23 cellular contexts compared by ENCODE assay signal in the genomic region with DNA sequence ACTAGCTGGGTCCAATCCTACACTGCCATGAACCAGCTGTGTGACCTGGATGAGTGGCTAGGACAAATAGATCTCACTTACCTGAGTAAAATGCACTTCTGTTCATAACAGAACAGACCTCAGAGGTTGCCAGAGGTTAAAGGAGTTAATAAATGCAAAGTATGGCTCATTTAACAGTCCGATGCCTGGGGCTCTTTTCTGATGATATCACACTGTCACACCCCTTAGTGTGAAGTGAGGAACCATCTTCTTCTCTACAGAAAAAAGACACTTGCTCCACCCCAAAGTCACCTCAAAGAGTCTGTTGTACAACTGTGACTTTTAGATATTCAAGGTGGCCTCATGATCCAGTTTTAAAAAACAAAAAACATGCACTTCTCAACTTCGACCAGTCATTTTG.
DNase-seq lines count a peak whose midpoint lies in the region; ATAC-seq and TF ChIP-seq lines count a peak whose summit lies in the region.
"Had no signal": no experiment of that assay in that cellular context is flagged by ENCODE, and none has a peak within 500 bp of the region (broad histone marks: within the 10 kb centered on the region; RNA-seq: fewer than 3 reads in every experiment).

No MANE protein-coding gene starts in this region.

- H3K4me2 ChIP-seq in MM.1S (ENCODE audit: low read depth, low read length): no peak overlapping the region
- H3K4me2 ChIP-seq: A549 had no signal

- no peak overlapping the region for H2AFZ ChIP-seq in MM.1S (ENCODE audit: low read length)

- no peaks in the 10 kb centered on the region for H3K27me3 Mint-ChIP-seq in central memory CD8-positive, alpha-beta T cell
- H3K27me3 Mint-ChIP-seq in naive thymus-derived CD4-positive, alpha-beta T cell: no peaks in the 10 kb centered on the region
- H3K27me3 Mint-ChIP-seq: CD4-positive, alpha-beta T cell had no signal

- H3F3A ChIP-seq in MM.1S (ENCODE audit: insufficient read depth, low read length): peaks cover 12% of the 10 kb centered on the region

- no peaks in the 10 kb centered on the region for H4K20me1 ChIP-seq in MM.1S (ENCODE audit: insufficient read depth, low read length)

- H3K9ac ChIP-seq in MM.1S (ENCODE audit: low read length): no peak overlapping the region

- TF ChIP-seq CTCF in MM.1S (IDR thresholded peaks at IDR 0.05; ENCODE audit: low read length): no peak
- TF ChIP-seq CTCF in GM13976 (IDR thresholded peaks at IDR 0.05; ENCODE audit: borderline replicate concordance, control extremely low read depth, extremely low read depth, insufficient read depth, missing control alignments): no peak

- POLR2A ChIA-PET in naive thymus-derived CD4-positive, alpha-beta T cell (lab: Charles Lee): no interaction called here

- H3K9me3 Mint-ChIP-seq in central memory CD8-positive, alpha-beta T cell: no peaks in the 10 kb centered on the region
- no peaks in the 10 kb centered on the region for H3K9me3 Mint-ChIP-seq in naive thymus-derived CD4-positive, alpha-beta T cell
- H3K9me3 Mint-ChIP-seq: CD4-positive, alpha-beta T cell; HFFc6 had no signal

- DNase-seq in Caki2 (ENCODE audit: low read depth) (peak; percentile 28), NCI-H69 (lab: John Stamatoyannopoulos, UW) (peak; percentile 31), MM.1S (no peak), germinal center (ENCODE audit: low spot score) (no peak), HPDE6-E6E7 (ENCODE audit: extremely low spot score) (no peak), GM13976 (ENCODE audit: low spot score) (no peak)
- DNase-seq in central memory CD8-positive, alpha-beta T cell (ENCODE audit: low spot score in 2 of 2): no peak
- no peak for DNase-seq in naive thymus-derived CD4-positive, alpha-beta T cell
- DNase-seq: AML-193; Caco-2; CD4-positive, alpha-beta T cell; DMS79 treated with DMSO at 0.1 percent for 48 hours; GF-D8; GOT3; H7; HFFc6; IMR-90; KBM-7 had no signal

- in situ Hi-C loops in Caki2 (cut with HindIII; ENCODE audit: low pct_unique_long_range_greater_than_20kb, low sequenced_read_pairs): no loop called here
- in situ Hi-C loops in GM13976 (cut with MboI; ENCODE audit: low sequenced_read_pairs, unreplicated experiment): no loop called here

- no peaks in the 10 kb centered on the region for H3K9me3 ChIP-seq in naive thymus-derived CD4-positive, alpha-beta T cell (ENCODE audit: control insufficient read depth in 2 of 3, low read length in 3 of 3)
- H3K9me3 ChIP-seq in MM.1S (replicated peaks; ENCODE audit: insufficient read depth, low read length): no peaks in the 10 kb centered on the region
- H3K9me3 ChIP-seq: Caco-2 had no signal

- H3K4me1 ChIP-seq in naive thymus-derived CD4-positive, alpha-beta T cell (ENCODE audit: control insufficient read depth in 2 of 2, insufficient read depth in 2 of 2, low read length in 2 of 2): no peaks in the 10 kb centered on the region
- H3K4me1 ChIP-seq in MM.1S (ENCODE audit: low read length): peaks cover 12% of the 10 kb centered on the region
- H3K4me1 ChIP-seq: A549, Caco-2 had no signal

- peak; percentile 28 for ATAC-seq in central memory CD8-positive, alpha-beta T cell (replicated peaks; ENCODE audit: extremely low read depth, poor library complexity, severe bottlenecking)
- ATAC-seq in naive thymus-derived CD4-positive, alpha-beta T cell: peak; percentile 38
- ATAC-seq: A549, HCT116 had no signal

- no peak overlapping the region for H3K27ac ChIP-seq in naive thymus-derived CD4-positive, alpha-beta T cell (ENCODE audit: low read depth, low read length)
- H3K27ac ChIP-seq in MM.1S (ENCODE audit: low read length): no peak overlapping the region
- H3K27ac ChIP-seq: 22Rv1, A549, C4-2B, HL-60 had no signal

- H3K36me3 Mint-ChIP-seq in central memory CD8-positive, alpha-beta T cell (ENCODE audit: insufficient read depth): peaks cover 7% of the 10 kb centered on the region
- H3K36me3 Mint-ChIP-seq in naive thymus-derived CD4-positive, alpha-beta T cell: no peaks in the 10 kb centered on the region

- H3K27ac Mint-ChIP-seq in central memory CD8-positive, alpha-beta T cell (ENCODE audit: low read depth): no peak overlapping the region
- H3K27ac Mint-ChIP-seq in naive thymus-derived CD4-positive, alpha-beta T cell: no peak overlapping the region
- H3K27ac Mint-ChIP-seq: CD4-positive, alpha-beta T cell; HFFc6 had no signal

- CTCF ChIA-PET in naive thymus-derived CD4-positive, alpha-beta T cell (lab: Charles Lee): no interaction called here

- intact Hi-C loops in naive thymus-derived CD4-positive, alpha-beta T cell (cut with micrococcal nuclease): no loop called here

- H3K4me1 Mint-ChIP-seq in central memory CD8-positive, alpha-beta T cell: no peaks in the 10 kb centered on the region
- peaks cover 0 to 1% (median 0%) of the 10 kb centered on the region in 7 donors for H3K4me1 Mint-ChIP-seq in naive thymus-derived CD4-positive, alpha-beta T cell

- no peaks in the 10 kb centered on the region for H3K27me3 ChIP-seq in naive thymus-derived CD4-positive, alpha-beta T cell (ENCODE audit: control insufficient read depth in 2 of 2, insufficient read depth in 2 of 2, low read length in 2 of 2)
- H3K27me3 ChIP-seq in MM.1S (replicated peaks; ENCODE audit: insufficient read depth, low read length): no peaks in the 10 kb centered on the region

- no peak overlapping the region for H3K4me3 Mint-ChIP-seq in central memory CD8-positive, alpha-beta T cell
- no peak overlapping the region for H3K4me3 Mint-ChIP-seq in naive thymus-derived CD4-positive, alpha-beta T cell
- H3K4me3 Mint-ChIP-seq: CD4-positive, alpha-beta T cell; HFFc6 had no signal

- no peak overlapping the region for H3K4me3 ChIP-seq in naive thymus-derived CD4-positive, alpha-beta T cell (ENCODE audit: low read length)
- no peak overlapping the region for H3K4me3 ChIP-seq in MM.1S (ENCODE audit: low read length)
- H3K4me3 ChIP-seq: A549 had no signal

- H3K36me3 ChIP-seq in naive thymus-derived CD4-positive, alpha-beta T cell (ENCODE audit: control insufficient read depth in 2 of 3, insufficient read depth in 3 of 3, low read length in 3 of 3): no peaks in the 10 kb centered on the region
- no peaks in the 10 kb centered on the region for H3K36me3 ChIP-seq in MM.1S (replicated peaks; ENCODE audit: insufficient read depth, low read length)

- no peaks in the 10 kb centered on the region for H3K79me2 ChIP-seq in MM.1S (ENCODE audit: low read length)

- H3K9me2 ChIP-seq in MM.1S (replicated peaks; ENCODE audit: insufficient read depth, low read length): no peaks in the 10 kb centered on the region

Comparison
In these comparisons a context has a peak if more than half of its experiments do, and no peak if none do; other contexts are left out.
1. DNase-seq: peak in Caki2 (single experiment) and NCI-H69 (single experiment); none in central memory CD8-positive, alpha-beta T cell (0 of 2), naive thymus-derived CD4-positive, alpha-beta T cell (0 of 9), MM.1S (single experiment), germinal center (single experiment), HPDE6-E6E7 (single experiment) and GM13976 (single experiment).